ENCODE assay signal across 10 cellular contexts in the genomic region with DNA sequence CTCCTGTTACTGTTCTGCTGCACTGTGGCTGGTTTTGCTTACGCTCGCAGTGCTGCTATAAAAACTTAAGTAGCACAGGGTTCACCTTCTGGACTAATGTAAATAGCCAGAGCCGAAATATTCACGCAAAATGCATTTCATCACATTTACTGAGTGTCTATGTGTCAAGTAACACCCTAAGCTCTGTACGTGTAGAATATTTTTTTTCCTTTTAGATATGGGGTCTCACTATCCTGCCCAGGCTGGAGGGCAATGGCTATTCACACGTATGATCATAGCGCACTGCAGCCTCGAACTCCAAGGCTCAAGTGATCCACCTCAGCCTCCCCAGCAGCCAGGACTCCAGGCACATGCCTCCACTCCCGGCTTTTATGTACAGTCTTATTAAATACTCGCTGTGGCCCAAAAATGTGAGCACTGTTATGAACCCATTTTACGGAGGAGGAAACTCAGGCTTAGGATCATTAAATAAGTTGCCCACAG.
DNase-seq lines count a peak whose midpoint lies in the region; ATAC-seq and TF ChIP-seq lines count a peak whose summit lies in the region.
"Had no signal": no experiment of that assay in that cellular context is flagged by ENCODE, and none has a peak within 500 bp of the region (broad histone marks: within the 10 kb centered on the region; RNA-seq: fewer than 3 reads in every experiment).

No MANE protein-coding gene starts in this region.

- intact Hi-C loops in activated CD8-positive, alpha-beta T cell treated with anti-CD3 and anti-CD28 coated beads for 36 hours (cut with micrococcal nuclease), result no loop called here
- intact Hi-C loops in activated T-helper 2 cell treated with anti-CD3 and anti-CD28 coated beads, Interferon-gamma antibody, Interleukin-2, Interleukin-4, amounts not matched to agents 10 μg/mL and 5 μg/mL and 100 μg/mL, durations not matched to agents 14 hours and 24 hours and 36 hours (cut with micrococcal nuclease), result no loop called here

- CTCF ChIA-PET in activated CD8-positive, alpha-beta T cell treated with anti-CD3 and anti-CD28 coated beads for 36 hours (lab: Charles Lee), result interaction anchor here (1.4 kb wide), 1 partner anchor 31 kb away, joined by 3 read pairs; no protein-coding TSS in a partner anchor
- CTCF ChIA-PET in activated CD8-positive, alpha-beta T cell treated with anti-CD3 and anti-CD28 coated beads, Interleukin-2, amount 10 ng/mL, durations not matched to agents 7 days and 5 days (lab: Charles Lee), result interaction anchor here (1.0 kb wide), 1 partner anchor 29 kb away, joined by 3 read pairs; no protein-coding TSS in a partner anchor

- H3K4me3 Mint-ChIP-seq in activated CD8-positive, alpha-beta T cell treated with anti-CD3 and anti-CD28 coated beads for 36 hours, result peak overlapping the region; percentile 48
- no peak overlapping the region for H3K4me3 Mint-ChIP-seq in activated CD8-positive, alpha-beta T cell treated with anti-CD3 and anti-CD28 coated beads, Interleukin-2, amount 10 ng/mL, durations not matched to agents 7 days and 5 days
- H3K4me3 Mint-ChIP-seq in activated T-helper 2 cell treated with anti-CD3 and anti-CD28 coated beads, Interferon-gamma antibody, Interleukin-2, Interleukin-4, amounts not matched to agents 10 μg/mL and 5 μg/mL and 100 μg/mL, durations not matched to agents 14 hours and 24 hours and 36 hours (ENCODE audit: low read depth), result peak overlapping the region; percentile 55
- no peak overlapping the region for H3K4me3 Mint-ChIP-seq in glutamatergic neuron (ENCODE audit: unreplicated experiment)
- peak overlapping the region; percentile 74 to 81 for H3K4me3 Mint-ChIP-seq in stimulated activated naive CD8-positive, alpha-beta T cell treated with anti-CD3 and anti-CD28 coated beads, Interleukin-15, amount 100 ng/mL, for 72 hours

- DNase-seq in activated CD8-positive, alpha-beta T cell treated with anti-CD3 and anti-CD28 coated beads for 36 hours, result no peak
- no peak for DNase-seq in activated CD8-positive, alpha-beta T cell treated with anti-CD3 and anti-CD28 coated beads, Interleukin-2, amount 10 ng/mL, durations not matched to agents 7 days and 5 days
- DNase-seq in activated T-helper 2 cell treated with anti-CD3 and anti-CD28 coated beads, Interferon-gamma antibody, Interleukin-2, Interleukin-4, amounts not matched to agents 10 μg/mL and 5 μg/mL and 100 μg/mL, durations not matched to agents 14 hours and 24 hours and 36 hours (ENCODE audit: low spot score), result no peak
- DNase-seq in glutamatergic neuron, result no peak
- DNase-seq in stimulated activated naive CD8-positive, alpha-beta T cell treated with anti-CD3 and anti-CD28 coated beads, Interleukin-15, amount 100 ng/mL, for 72 hours, result no peak
- no peak for DNase-seq in iPS-NIHi7 (ENCODE audit: extremely low spot score)
- DNase-seq in DMS79 treated with DMSO at 0.1 percent for 48 hours (lab: John Stamatoyannopoulos, UW), result no peak
- DNase-seq: activated B cell treated with CpG ODN at 0.5 μM for 24 hours, NCI-H526 treated with DMSO at 0.1 percent for 48 hours had no signal

- no peak for ATAC-seq in activated CD8-positive, alpha-beta T cell treated with anti-CD3 and anti-CD28 coated beads for 36 hours
- no peak for ATAC-seq in activated CD8-positive, alpha-beta T cell treated with anti-CD3 and anti-CD28 coated beads, Interleukin-2, amount 10 ng/mL, durations not matched to agents 7 days and 5 days
- no peak for ATAC-seq in stimulated activated naive CD8-positive, alpha-beta T cell treated with anti-CD3 and anti-CD28 coated beads, Interleukin-15, amount 100 ng/mL, for 72 hours
- ATAC-seq in esophagus mucosa, result no peak

- H3K4me1 Mint-ChIP-seq in activated CD8-positive, alpha-beta T cell treated with anti-CD3 and anti-CD28 coated beads for 36 hours (ENCODE audit: low read depth), result peaks cover 12% of the 10 kb centered on the region
- peaks cover 10% of the 10 kb centered on the region for H3K4me1 Mint-ChIP-seq in activated CD8-positive, alpha-beta T cell treated with anti-CD3 and anti-CD28 coated beads, Interleukin-2, amount 10 ng/mL, durations not matched to agents 7 days and 5 days (ENCODE audit: low read depth)
- peaks cover 14% of the 10 kb centered on the region for H3K4me1 Mint-ChIP-seq in activated T-helper 2 cell treated with anti-CD3 and anti-CD28 coated beads, Interferon-gamma antibody, Interleukin-2, Interleukin-4, amounts not matched to agents 10 μg/mL and 5 μg/mL and 100 μg/mL, durations not matched to agents 14 hours and 24 hours and 36 hours (ENCODE audit: low read depth)
- H3K4me1 Mint-ChIP-seq in glutamatergic neuron (ENCODE audit: low read depth, unreplicated experiment), result peaks cover 10% of the 10 kb centered on the region
- H3K4me1 Mint-ChIP-seq in stimulated activated naive CD8-positive, alpha-beta T cell treated with anti-CD3 and anti-CD28 coated beads, Interleukin-15, amount 100 ng/mL, for 72 hours, result peaks cover 15% of the 10 kb centered on the region

- no peak for TF ChIP-seq CTCF in activated CD8-positive, alpha-beta T cell treated with anti-CD3 and anti-CD28 coated beads for 36 hours (IDR thresholded peaks at IDR 0.05)
- no peak for TF ChIP-seq CTCF in glutamatergic neuron (IDR thresholded peaks at IDR 0.05; ENCODE audit: partially characterized antibody, unreplicated experiment)

- POLR2A ChIA-PET in activated CD8-positive, alpha-beta T cell treated with anti-CD3 and anti-CD28 coated beads for 36 hours (lab: Charles Lee), result interaction anchor here (0.8 kb wide), 1 partner anchor 94 kb away, joined by 3 read pairs; no protein-coding TSS in a partner anchor
- POLR2A ChIA-PET in activated CD8-positive, alpha-beta T cell treated with anti-CD3 and anti-CD28 coated beads, Interleukin-2, amount 10 ng/mL, durations not matched to agents 7 days and 5 days (lab: Charles Lee), result no interaction called here

- peaks cover 11% of the 10 kb centered on the region for H3K27me3 Mint-ChIP-seq in activated CD8-positive, alpha-beta T cell treated with anti-CD3 and anti-CD28 coated beads for 36 hours
- peaks cover 19% of the 10 kb centered on the region for H3K27me3 Mint-ChIP-seq in activated CD8-positive, alpha-beta T cell treated with anti-CD3 and anti-CD28 coated beads, Interleukin-2, amount 10 ng/mL, durations not matched to agents 7 days and 5 days (ENCODE audit: low read depth)
- peaks cover 23% of the 10 kb centered on the region for H3K27me3 Mint-ChIP-seq in activated T-helper 2 cell treated with anti-CD3 and anti-CD28 coated beads, Interferon-gamma antibody, Interleukin-2, Interleukin-4, amounts not matched to agents 10 μg/mL and 5 μg/mL and 100 μg/mL, durations not matched to agents 14 hours and 24 hours and 36 hours (ENCODE audit: low read depth)
- peaks cover 18% of the 10 kb centered on the region for H3K27me3 Mint-ChIP-seq in glutamatergic neuron (ENCODE audit: unreplicated experiment)
- H3K27me3 Mint-ChIP-seq in stimulated activated naive CD8-positive, alpha-beta T cell treated with anti-CD3 and anti-CD28 coated beads, Interleukin-15, amount 100 ng/mL, for 72 hours, result peaks cover 42% of the 10 kb centered on the region

- no peaks in the 10 kb centered on the region for H3K9me3 Mint-ChIP-seq in activated CD8-positive, alpha-beta T cell treated with anti-CD3 and anti-CD28 coated beads for 36 hours
- no peaks in the 10 kb centered on the region for H3K9me3 Mint-ChIP-seq in activated CD8-positive, alpha-beta T cell treated with anti-CD3 and anti-CD28 coated beads, Interleukin-2, amount 10 ng/mL, durations not matched to agents 7 days and 5 days (ENCODE audit: insufficient read depth)
- no peaks in the 10 kb centered on the region for H3K9me3 Mint-ChIP-seq in activated T-helper 2 cell treated with anti-CD3 and anti-CD28 coated beads, Interferon-gamma antibody, Interleukin-2, Interleukin-4, amounts not matched to agents 10 μg/mL and 5 μg/mL and 100 μg/mL, durations not matched to agents 14 hours and 24 hours and 36 hours
- H3K9me3 Mint-ChIP-seq in glutamatergic neuron (ENCODE audit: unreplicated experiment), result peaks cover 10% of the 10 kb centered on the region
- H3K9me3 Mint-ChIP-seq in stimulated activated naive CD8-positive, alpha-beta T cell treated with anti-CD3 and anti-CD28 coated beads, Interleukin-15, amount 100 ng/mL, for 72 hours, result no peaks in the 10 kb centered on the region
- H3K9me3 Mint-ChIP-seq: activated B cell treated with CpG ODN at 0.5 μM for 24 hours had no signal

- H3K36me3 Mint-ChIP-seq in activated CD8-positive, alpha-beta T cell treated with anti-CD3 and anti-CD28 coated beads for 36 hours (ENCODE audit: low read depth), result no peaks in the 10 kb centered on the region
- no peaks in the 10 kb centered on the region for H3K36me3 Mint-ChIP-seq in activated CD8-positive, alpha-beta T cell treated with anti-CD3 and anti-CD28 coated beads, Interleukin-2, amount 10 ng/mL, durations not matched to agents 7 days and 5 days (ENCODE audit: low read depth)
- no peaks in the 10 kb centered on the region for H3K36me3 Mint-ChIP-seq in activated T-helper 2 cell treated with anti-CD3 and anti-CD28 coated beads, Interferon-gamma antibody, Interleukin-2, Interleukin-4, amounts not matched to agents 10 μg/mL and 5 μg/mL and 100 μg/mL, durations not matched to agents 14 hours and 24 hours and 36 hours (ENCODE audit: low read depth)
- H3K36me3 Mint-ChIP-seq in glutamatergic neuron (ENCODE audit: unreplicated experiment), result peaks cover 18% of the 10 kb centered on the region

- H3K27ac Mint-ChIP-seq in activated CD8-positive, alpha-beta T cell treated with anti-CD3 and anti-CD28 coated beads for 36 hours, result no peak overlapping the region
- no peak overlapping the region for H3K27ac Mint-ChIP-seq in activated CD8-positive, alpha-beta T cell treated with anti-CD3 and anti-CD28 coated beads, Interleukin-2, amount 10 ng/mL, durations not matched to agents 7 days and 5 days
- no peak overlapping the region for H3K27ac Mint-ChIP-seq in activated T-helper 2 cell treated with anti-CD3 and anti-CD28 coated beads, Interferon-gamma antibody, Interleukin-2, Interleukin-4, amounts not matched to agents 10 μg/mL and 5 μg/mL and 100 μg/mL, durations not matched to agents 14 hours and 24 hours and 36 hours
- H3K27ac Mint-ChIP-seq in glutamatergic neuron (ENCODE audit: unreplicated experiment), result peak overlapping the region; percentile 65
- H3K27ac Mint-ChIP-seq in stimulated activated naive CD8-positive, alpha-beta T cell treated with anti-CD3 and anti-CD28 coated beads, Interleukin-15, amount 100 ng/mL, for 72 hours, result no peak overlapping the region
- H3K27ac Mint-ChIP-seq: activated B cell treated with CpG ODN at 0.5 μM for 24 hours had no signal

Comparison
In these comparisons a context has a peak if more than half of its experiments do, and no peak if none do; other contexts are left out.
1. H3K4me3 Mint-ChIP-seq: peak in activated CD8-positive, alpha-beta T cell treated with anti-CD3 and anti-CD28 coated beads for 36 hours (single experiment), activated T-helper 2 cell treated with anti-CD3 and anti-CD28 coated beads, Interferon-gamma antibody, Interleukin-2, Interleukin-4, amounts not matched to agents 10 μg/mL and 5 μg/mL and 100 μg/mL, durations not matched to agents 14 hours and 24 hours and 36 hours (single experiment) and stimulated activated naive CD8-positive, alpha-beta T cell treated with anti-CD3 and anti-CD28 coated beads, Interleukin-15, amount 100 ng/mL, for 72 hours (2 of 2); none in activated CD8-positive, alpha-beta T cell treated with anti-CD3 and anti-CD28 coated beads, Interleukin-2, amount 10 ng/mL, durations not matched to agents 7 days and 5 days (single experiment) and glutamatergic neuron (single experiment).